In the genomic region with DNA sequence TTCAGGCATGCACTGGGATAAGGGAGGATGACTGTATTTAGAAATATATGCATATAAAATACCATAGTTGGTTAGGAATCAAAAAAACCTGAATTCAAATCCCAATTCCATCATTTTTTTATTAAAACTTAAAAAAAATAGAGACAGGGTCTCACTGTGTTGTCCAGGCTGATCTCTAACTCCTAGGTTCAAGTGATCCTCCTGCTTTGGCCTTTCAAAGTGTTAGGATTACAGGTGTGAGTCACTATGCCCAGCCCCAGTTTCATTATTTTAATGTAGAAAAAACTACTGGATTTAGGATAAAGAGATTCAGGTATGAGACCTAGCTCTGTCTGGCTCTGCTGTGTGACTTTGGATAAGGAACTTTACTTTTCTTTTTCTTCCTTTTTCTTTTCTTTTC, we compare ENCODE assay signal across 10 cellular contexts.
"Had no signal": no experiment of that assay in that cellular context is flagged by ENCODE, and none has a peak within 500 bp of the region (broad histone marks: within the 10 kb centered on the region; RNA-seq: fewer than 3 reads in every experiment).

No MANE protein-coding gene starts in this region.

- H3K27ac ChIP-seq: GM23248 had no signal

- H3K9ac ChIP-seq: GM23248 had no signal

- FAIRE-seq: H1, H54 had no signal

- H2AFZ ChIP-seq: GM23248 had no signal

- H3K9me3 Mint-ChIP-seq: HFFc6 had no signal

- DNase-seq: GM23248, GOT3, H7, H9, HCEC 1CT, HFFc6 had no signal

- ATAC-seq: HCT116 had no signal

- H3K9me3 ChIP-seq: HAP-1 had no signal

- H3K27ac Mint-ChIP-seq: H9, HFFc6 had no signal

- H3K4me3 ChIP-seq: GM23248, HAP-1 had no signal

- H3K4me3 Mint-ChIP-seq: H9, HFFc6 had no signal
